12 cellular contexts compared by ENCODE assay signal in genomic region chr18:72181241-72181764, GRCh38.
A peak's percentile ranks its signal among the peaks of the same experiment; 100 is the strongest.
DNase-seq lines count a peak whose midpoint lies in the region; ATAC-seq lines count a peak whose summit lies in the region.
"Had no signal": no experiment of that assay in that cellular context is flagged by ENCODE, and none has a peak within 500 bp of the region (broad histone marks: within the 10 kb centered on the region; RNA-seq: fewer than 3 reads in every experiment).

No MANE protein-coding gene starts in this region.

- H3K9me3 Mint-ChIP-seq in activated CD4-positive, alpha-beta T cell treated with anti-CD3 and anti-CD28 coated beads, Interleukin-2, amount 10 ng/mL, durations not matched to agents 24 days and 14 days = no peaks in the 10 kb centered on the region
- peaks cover 3% of the 10 kb centered on the region for H3K9me3 Mint-ChIP-seq in memory B cell

- no peak overlapping the region for H3K4me3 Mint-ChIP-seq in activated CD4-positive, alpha-beta T cell treated with anti-CD3 and anti-CD28 coated beads, Interleukin-2, amount 10 ng/mL, durations not matched to agents 24 days and 14 days
- H3K4me3 Mint-ChIP-seq in memory B cell = peak overlapping the region; percentile 12

- H3K27ac Mint-ChIP-seq in activated CD4-positive, alpha-beta T cell treated with anti-CD3 and anti-CD28 coated beads, Interleukin-2, amount 10 ng/mL, durations not matched to agents 24 days and 14 days = peak overlapping the region; percentile 51
- H3K27ac Mint-ChIP-seq in memory B cell = peak overlapping the region; percentile 92

- ATAC-seq in GM21576 (IDR thresholded peaks at IDR 0.05; ENCODE audit: unreplicated experiment) (peak; percentile 93), HG03378 (IDR thresholded peaks at IDR 0.05; ENCODE audit: unreplicated experiment) (peak; percentile 96), memory B cell (ENCODE audit: low read depth) (peak; percentile 94)
- ATAC-seq: A549 had no signal

- peaks cover 3% of the 10 kb centered on the region for H3K4me1 Mint-ChIP-seq in activated CD4-positive, alpha-beta T cell treated with anti-CD3 and anti-CD28 coated beads, Interleukin-2, amount 10 ng/mL, durations not matched to agents 24 days and 14 days
- H3K4me1 Mint-ChIP-seq in memory B cell = peaks cover 16% of the 10 kb centered on the region

- intact Hi-C loops in activated CD4-positive, alpha-beta T cell treated with anti-CD3 and anti-CD28 coated beads, Interleukin-2, amount 10 ng/mL, durations not matched to agents 24 days and 14 days (cut with micrococcal nuclease) = no loop called here

- H3K27me3 Mint-ChIP-seq in activated CD4-positive, alpha-beta T cell treated with anti-CD3 and anti-CD28 coated beads, Interleukin-2, amount 10 ng/mL, durations not matched to agents 24 days and 14 days = no peaks in the 10 kb centered on the region
- H3K27me3 Mint-ChIP-seq in memory B cell = no peaks in the 10 kb centered on the region

- no peaks in the 10 kb centered on the region for H3K36me3 Mint-ChIP-seq in activated CD4-positive, alpha-beta T cell treated with anti-CD3 and anti-CD28 coated beads, Interleukin-2, amount 10 ng/mL, durations not matched to agents 24 days and 14 days (ENCODE audit: low read depth)
- peaks cover 3% of the 10 kb centered on the region for H3K36me3 Mint-ChIP-seq in memory B cell

- no peak for DNase-seq in activated CD4-positive, alpha-beta T cell treated with anti-CD3 and anti-CD28 coated beads, Interleukin-2, amount 10 ng/mL, durations not matched to agents 24 days and 14 days
- DNase-seq in activated CD4-positive, alpha-beta T cell treated with anti-CD3 and anti-CD28 coated beads, Interleukin-2, amount 50 U/mL, for 1 hour = no peak
- DNase-seq in memory B cell (ENCODE audit: low spot score in 2 of 2) = peak in 1 of 2 donors; percentile 39
- no peak for DNase-seq in superior temporal gyrus (ENCODE audit: extremely low spot score)
- no peak for DNase-seq in NCI-H774 (lab: John Stamatoyannopoulos, UW)
- DNase-seq in NCI-H2081 (lab: John Stamatoyannopoulos, UW) = no peak
- DNase-seq: GF-D8, NCI-H1105 treated with DMSO at 0.1 percent for 48 hours, RPMI8226 had no signal
